In genomic region chr2:105337122-105338019, GRCh38 we compare ENCODE assay signal across 1 cellular context.
A peak's percentile ranks its signal among the peaks of the same experiment; 100 is the strongest.
TF ChIP-seq lines count a peak whose summit lies in the region.

Gene C2orf49, plus strand, starts transcription at chr2:105337540. Its CDS starts 48 bp downstream, at chr2:105337588.

TF ChIP-seq in HEK293, 187 proteins besides CTCF, POLR2A, EP300 and RAD21 (continued from another document and continues in another):
- TF ChIP-seq, protein P1, sequence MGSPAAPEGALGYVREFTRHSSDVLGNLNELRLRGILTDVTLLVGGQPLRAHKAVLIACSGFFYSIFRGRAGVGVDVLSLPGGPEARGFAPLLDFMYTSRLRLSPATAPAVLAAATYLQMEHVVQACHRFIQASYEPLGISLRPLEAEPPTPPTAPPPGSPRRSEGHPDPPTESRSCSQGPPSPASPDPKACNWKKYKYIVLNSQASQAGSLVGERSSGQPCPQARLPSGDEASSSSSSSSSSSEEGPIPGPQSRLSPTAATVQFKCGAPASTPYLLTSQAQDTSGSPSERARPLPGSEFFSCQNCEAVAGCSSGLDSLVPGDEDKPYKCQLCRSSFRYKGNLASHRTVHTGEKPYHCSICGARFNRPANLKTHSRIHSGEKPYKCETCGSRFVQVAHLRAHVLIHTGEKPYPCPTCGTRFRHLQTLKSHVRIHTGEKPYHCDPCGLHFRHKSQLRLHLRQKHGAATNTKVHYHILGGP (tag by site-specific recombination; IDR thresholded peaks at IDR 0.05): no peak; the same call in 1 of the 2 replicates
- TF ChIP-seq KLF1 (tag by site-specific recombination; IDR thresholded peaks at IDR 0.05) (no peak), ZNF660 (tag by site-specific recombination; IDR thresholded peaks at IDR 0.05) (no peak), ZNF623 (tag by site-specific recombination; IDR thresholded peaks at IDR 0.05) (no peak), SP3 (tag by site-specific recombination; IDR thresholded peaks at IDR 0.05) (peak; percentile 92), ZNF221 (tag by site-specific recombination; IDR thresholded peaks at IDR 0.05; ENCODE audit: borderline replicate concordance) (no peak), ZNF280C (tag by site-specific recombination; IDR thresholded peaks at IDR 0.05) (no peak), ZBTB20 (tag by site-specific recombination; IDR thresholded peaks at IDR 0.05) (peak; percentile 34; the same call in 1 of the 2 replicates), ZNF133 (tag by site-specific recombination; IDR thresholded peaks at IDR 0.05) (no peak), ZNF558 (tag by site-specific recombination; IDR thresholded peaks at IDR 0.05) (no peak), REST (tag by site-specific recombination; IDR thresholded peaks at IDR 0.05) (no peak), ZNF223 (tag by site-specific recombination; IDR thresholded peaks at IDR 0.05) (no peak), ZNF549 (tag by site-specific recombination; IDR thresholded peaks at IDR 0.05) (no peak), ZNF274 (IDR thresholded peaks at IDR 0.05; ENCODE audit: low read length) (no peak), ZNF274 (tag by site-specific recombination; IDR thresholded peaks at IDR 0.05; ENCODE audit: borderline replicate concordance) (no peak), GLIS1 (tag by site-specific recombination; IDR thresholded peaks at IDR 0.05) (peak; percentile 28; the same call in 1 of the 2 replicates), ZNF423 (tag by site-specific recombination; IDR thresholded peaks at IDR 0.05) (no peak), ZNF585B (tag by site-specific recombination; IDR thresholded peaks at IDR 0.05) (no peak), ZNF175 (tag by site-specific recombination; IDR thresholded peaks at IDR 0.05) (no peak), ZNF404 (tag by site-specific recombination; IDR thresholded peaks at IDR 0.05) (no peak), ZBTB6 (tag by site-specific recombination; IDR thresholded peaks at IDR 0.05) (no peak), GLIS2 (tag by site-specific recombination; IDR thresholded peaks at IDR 0.05) (peak; percentile 42), ZNF624 (tag by site-specific recombination; IDR thresholded peaks at IDR 0.05) (no peak), ZNF777 (tag by site-specific recombination; IDR thresholded peaks at IDR 0.05; ENCODE audit: borderline replicate concordance) (no peak), ZNF416 (tag by site-specific recombination; IDR thresholded peaks at IDR 0.05) (no peak), ZFP41 (tag by site-specific recombination; IDR thresholded peaks at IDR 0.05; ENCODE audit: borderline replicate concordance) (no peak), ZNF791 (tag by site-specific recombination; IDR thresholded peaks at IDR 0.05) (no peak), GLI4 (tag by site-specific recombination; IDR thresholded peaks at IDR 0.05) (no peak), TCF7L2 (IDR thresholded peaks at IDR 0.05; ENCODE audit: borderline replicate concordance, low read depth, low read length) (no peak), ZNF768 (tag by site-specific recombination; IDR thresholded peaks at IDR 0.05) (no peak), KLF7 (tag by site-specific recombination; IDR thresholded peaks at IDR 0.05; ENCODE audit: borderline replicate concordance) (peak; percentile 53; the same call in 1 of the 2 replicates), ZNF157 (tag by site-specific recombination; IDR thresholded peaks at IDR 0.05) (no peak), ZNF792 (tag by site-specific recombination; IDR thresholded peaks at IDR 0.05) (no peak), HOXD13 (CRISPR knock-in tag; IDR thresholded peaks at IDR 0.05; ENCODE audit: borderline replicate concordance) (no peak), ZNF510 (tag by site-specific recombination; IDR thresholded peaks at IDR 0.05; ENCODE audit: insufficient replicate concordance) (no peak), ZNF701 (tag by site-specific recombination; IDR thresholded peaks at IDR 0.05) (no peak), PBX3 (CRISPR knock-in tag; IDR thresholded peaks at IDR 0.05) (no peak), HOXC10 (CRISPR knock-in tag; IDR thresholded peaks at IDR 0.05) (no peak), SP2 (tag by site-specific recombination; IDR thresholded peaks at IDR 0.05) (peak; percentile 80), GFI1B (tag by site-specific recombination; IDR thresholded peaks at IDR 0.05) (no peak), ZNF16 (tag by site-specific recombination; IDR thresholded peaks at IDR 0.05; ENCODE audit: low read depth) (no peak), KLF16 (tag by site-specific recombination; IDR thresholded peaks at IDR 0.05) (0 out of 2 replicates have a peak, but pooled peaks have one; percentile 37), OSR2 (tag by site-specific recombination; IDR thresholded peaks at IDR 0.05) (no peak)
- TF ChIP-seq, protein P2, sequence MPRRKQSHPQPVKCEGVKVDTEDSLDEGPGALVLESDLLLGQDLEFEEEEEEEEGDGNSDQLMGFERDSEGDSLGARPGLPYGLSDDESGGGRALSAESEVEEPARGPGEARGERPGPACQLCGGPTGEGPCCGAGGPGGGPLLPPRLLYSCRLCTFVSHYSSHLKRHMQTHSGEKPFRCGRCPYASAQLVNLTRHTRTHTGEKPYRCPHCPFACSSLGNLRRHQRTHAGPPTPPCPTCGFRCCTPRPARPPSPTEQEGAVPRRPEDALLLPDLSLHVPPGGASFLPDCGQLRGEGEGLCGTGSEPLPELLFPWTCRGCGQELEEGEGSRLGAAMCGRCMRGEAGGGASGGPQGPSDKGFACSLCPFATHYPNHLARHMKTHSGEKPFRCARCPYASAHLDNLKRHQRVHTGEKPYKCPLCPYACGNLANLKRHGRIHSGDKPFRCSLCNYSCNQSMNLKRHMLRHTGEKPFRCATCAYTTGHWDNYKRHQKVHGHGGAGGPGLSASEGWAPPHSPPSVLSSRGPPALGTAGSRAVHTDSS (tag by site-specific recombination; IDR thresholded peaks at IDR 0.05): no peak
- TF ChIP-seq, protein P3, sequence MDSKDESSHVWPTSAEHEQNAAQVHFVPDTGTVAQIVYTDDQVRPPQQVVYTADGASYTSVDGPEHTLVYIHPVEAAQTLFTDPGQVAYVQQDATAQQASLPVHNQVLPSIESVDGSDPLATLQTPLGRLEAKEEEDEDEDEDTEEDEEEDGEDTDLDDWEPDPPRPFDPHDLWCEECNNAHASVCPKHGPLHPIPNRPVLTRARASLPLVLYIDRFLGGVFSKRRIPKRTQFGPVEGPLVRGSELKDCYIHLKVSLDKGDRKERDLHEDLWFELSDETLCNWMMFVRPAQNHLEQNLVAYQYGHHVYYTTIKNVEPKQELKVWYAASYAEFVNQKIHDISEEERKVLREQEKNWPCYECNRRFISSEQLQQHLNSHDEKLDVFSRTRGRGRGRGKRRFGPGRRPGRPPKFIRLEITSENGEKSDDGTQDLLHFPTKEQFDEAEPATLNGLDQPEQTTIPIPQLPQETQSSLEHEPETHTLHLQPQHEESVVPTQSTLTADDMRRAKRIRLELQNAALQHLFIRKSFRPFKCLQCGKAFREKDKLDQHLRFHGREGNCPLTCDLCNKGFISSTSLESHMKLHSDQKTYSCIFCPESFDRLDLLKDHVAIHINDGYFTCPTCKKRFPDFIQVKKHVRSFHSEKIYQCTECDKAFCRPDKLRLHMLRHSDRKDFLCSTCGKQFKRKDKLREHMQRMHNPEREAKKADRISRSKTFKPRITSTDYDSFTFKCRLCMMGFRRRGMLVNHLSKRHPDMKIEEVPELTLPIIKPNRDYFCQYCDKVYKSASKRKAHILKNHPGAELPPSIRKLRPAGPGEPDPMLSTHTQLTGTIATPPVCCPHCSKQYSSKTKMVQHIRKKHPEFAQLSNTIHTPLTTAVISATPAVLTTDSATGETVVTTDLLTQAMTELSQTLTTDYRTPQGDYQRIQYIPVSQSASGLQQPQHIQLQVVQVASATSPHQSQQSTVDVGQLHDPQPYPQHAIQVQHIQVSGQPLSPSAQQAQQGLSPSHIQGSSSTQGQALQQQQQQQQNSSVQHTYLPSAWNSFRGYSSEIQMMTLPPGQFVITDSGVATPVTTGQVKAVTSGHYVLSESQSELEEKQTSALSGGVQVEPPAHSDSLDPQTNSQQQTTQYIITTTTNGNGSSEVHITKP (tag by site-specific recombination; IDR thresholded peaks at IDR 0.05): peak; percentile 43; the same call in 1 of the 2 replicates
- TF ChIP-seq, protein P4, sequence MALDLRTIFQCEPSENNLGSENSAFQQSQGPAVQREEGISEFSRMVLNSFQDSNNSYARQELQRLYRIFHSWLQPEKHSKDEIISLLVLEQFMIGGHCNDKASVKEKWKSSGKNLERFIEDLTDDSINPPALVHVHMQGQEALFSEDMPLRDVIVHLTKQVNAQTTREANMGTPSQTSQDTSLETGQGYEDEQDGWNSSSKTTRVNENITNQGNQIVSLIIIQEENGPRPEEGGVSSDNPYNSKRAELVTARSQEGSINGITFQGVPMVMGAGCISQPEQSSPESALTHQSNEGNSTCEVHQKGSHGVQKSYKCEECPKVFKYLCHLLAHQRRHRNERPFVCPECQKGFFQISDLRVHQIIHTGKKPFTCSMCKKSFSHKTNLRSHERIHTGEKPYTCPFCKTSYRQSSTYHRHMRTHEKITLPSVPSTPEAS (tag by site-specific recombination; IDR thresholded peaks at IDR 0.05): no peak
- TF ChIP-seq, protein P5, sequence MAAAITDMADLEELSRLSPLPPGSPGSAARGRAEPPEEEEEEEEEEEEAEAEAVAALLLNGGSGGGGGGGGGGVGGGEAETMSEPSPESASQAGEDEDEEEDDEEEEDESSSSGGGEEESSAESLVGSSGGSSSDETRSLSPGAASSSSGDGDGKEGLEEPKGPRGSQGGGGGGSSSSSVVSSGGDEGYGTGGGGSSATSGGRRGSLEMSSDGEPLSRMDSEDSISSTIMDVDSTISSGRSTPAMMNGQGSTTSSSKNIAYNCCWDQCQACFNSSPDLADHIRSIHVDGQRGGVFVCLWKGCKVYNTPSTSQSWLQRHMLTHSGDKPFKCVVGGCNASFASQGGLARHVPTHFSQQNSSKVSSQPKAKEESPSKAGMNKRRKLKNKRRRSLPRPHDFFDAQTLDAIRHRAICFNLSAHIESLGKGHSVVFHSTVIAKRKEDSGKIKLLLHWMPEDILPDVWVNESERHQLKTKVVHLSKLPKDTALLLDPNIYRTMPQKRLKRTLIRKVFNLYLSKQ (tag by site-specific recombination; IDR thresholded peaks at IDR 0.05; ENCODE audit: borderline replicate concordance): no peak
- TF ChIP-seq, protein P6, sequence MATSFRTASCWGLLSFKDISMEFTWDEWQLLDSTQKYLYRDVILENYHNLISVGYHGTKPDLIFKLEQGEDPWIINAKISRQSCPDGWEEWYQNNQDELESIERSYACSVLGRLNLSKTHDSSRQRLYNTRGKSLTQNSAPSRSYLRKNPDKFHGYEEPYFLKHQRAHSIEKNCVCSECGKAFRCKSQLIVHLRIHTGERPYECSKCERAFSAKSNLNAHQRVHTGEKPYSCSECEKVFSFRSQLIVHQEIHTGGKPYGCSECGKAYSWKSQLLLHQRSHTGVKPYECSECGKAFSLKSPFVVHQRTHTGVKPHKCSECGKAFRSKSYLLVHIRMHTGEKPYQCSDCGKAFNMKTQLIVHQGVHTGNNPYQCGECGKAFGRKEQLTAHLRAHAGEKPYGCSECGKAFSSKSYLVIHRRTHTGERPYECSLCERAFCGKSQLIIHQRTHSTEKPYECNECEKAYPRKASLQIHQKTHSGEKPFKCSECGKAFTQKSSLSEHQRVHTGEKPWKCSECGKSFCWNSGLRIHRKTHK (tag by site-specific recombination; IDR thresholded peaks at IDR 0.05): no peak
